In the genomic region with DNA sequence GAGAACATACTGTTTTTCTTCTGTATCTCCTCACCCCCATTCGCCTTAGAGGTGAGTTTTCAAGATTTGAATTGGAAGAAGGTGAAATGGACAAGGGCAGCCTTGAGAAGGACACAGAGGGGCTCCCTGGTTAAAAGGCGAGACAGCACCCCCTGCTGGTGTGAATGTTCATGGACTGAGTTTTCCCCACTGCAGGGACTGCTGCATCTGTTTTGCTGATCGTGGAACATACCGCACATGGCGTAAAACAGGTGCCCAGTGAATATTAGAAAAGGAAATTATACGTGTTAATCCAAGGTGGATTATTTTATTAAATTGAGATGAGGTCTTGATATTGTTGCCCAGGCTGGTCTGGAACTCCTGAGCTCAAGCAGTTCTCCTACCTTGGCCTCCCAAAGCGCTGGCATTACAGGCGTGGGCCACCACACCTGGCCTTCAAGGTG, we compare ENCODE assay signal across 8 cellular contexts. TPM values are rescaled to one million over a fixed set of nuclear protein-coding genes. Genes with fewer than 3 reads are reported as not detected.
DNase-seq lines count a peak whose midpoint lies in the region; ATAC-seq and TF ChIP-seq lines count a peak whose summit lies in the region.

No MANE protein-coding gene starts in this region.

- DNase-seq in 8988T: peak; percentile 64
- peak; percentile 76 for DNase-seq in GM13976 (ENCODE audit: low spot score)
- DNase-seq in NCI-H446 (lab: John Stamatoyannopoulos, UW): peak; percentile 9 to 57
- DNase-seq in activated CD4-positive, alpha-beta T cell treated with anti-CD3 and anti-CD28 coated beads, Interleukin-2, amount 50 U/mL, for 1 hour: peak; percentile 76
- DNase-seq in dedifferentiated amniotic fluid mesenchymal stem cell (ENCODE audit: extremely low spot score): peak; percentile 63
- peak; percentile 64 for DNase-seq in lower lobe of right lung
- peak; percentile 17 for DNase-seq in stimulated activated CD8-positive, alpha-beta memory T cell treated with anti-CD3 and anti-CD28 coated beads, Interleukin-12 subunit alpha, Interleukin-12 subunit beta, amount 100 ng/mL, for 24 hours (ENCODE audit: extremely low read depth)

- H3K9me3 ChIP-seq in lower lobe of right lung: no peaks in the 10 kb centered on the region

- no peak overlapping the region for H3K4me3 ChIP-seq in lower lobe of right lung

- peaks cover 5% of the 10 kb centered on the region for H3K4me1 ChIP-seq in lower lobe of right lung

- H3K27ac ChIP-seq in lower lobe of right lung: no peak overlapping the region

- in situ Hi-C loops in GM13976 (cut with MboI; ENCODE audit: low sequenced_read_pairs, unreplicated experiment): loop anchor here (10.0 kb wide), 1 partner anchor 280 kb away; no protein-coding TSS in a partner anchor

- intact Hi-C loops in lower lobe of right lung (cut with DNase I): no loop called here

- peaks cover 57% of the 10 kb centered on the region for H3K36me3 ChIP-seq in lower lobe of right lung

- TF ChIP-seq CTCF in GM13976 (IDR thresholded peaks at IDR 0.05; ENCODE audit: borderline replicate concordance, control extremely low read depth, extremely low read depth, insufficient read depth, missing control alignments): peak; percentile 53
- peak; percentile 87 for TF ChIP-seq CTCF in lower lobe of right lung (IDR thresholded peaks at IDR 0.05)

- ATAC-seq in lower lobe of right lung (peak; percentile 77 to 84), GM21723 (IDR thresholded peaks at IDR 0.05; ENCODE audit: unreplicated experiment) (no peak)

- H3K27me3 ChIP-seq in lower lobe of right lung (ENCODE audit: low read depth): no peaks in the 10 kb centered on the region

RNA-seq across cellular contexts. Expression of a gene that starts 54.5 kb away (rescaled TPM):
- total RNA-seq in lower lobe of right lung: 35.3 TPM

Comparison
In these comparisons a context has a peak if more than half of its experiments do, and no peak if none do; other contexts are left out.
1. DNase-seq: peak in every context shown above with its lines; median percentile 76 in GM13976; 76 in activated CD4-positive, alpha-beta T cell treated with anti-CD3 and anti-CD28 coated beads, Interleukin-2, amount 50 U/mL, for 1 hour; 64 in 8988T; 64 in lower lobe of right lung; 63 in dedifferentiated amniotic fluid mesenchymal stem cell; 33 in NCI-H446; 17 in stimulated activated CD8-positive, alpha-beta memory T cell treated with anti-CD3 and anti-CD28 coated beads, Interleukin-12 subunit alpha, Interleukin-12 subunit beta, amount 100 ng/mL, for 24 hours.